Comparison of ENCODE assay signal across 17 cellular contexts in genomic region chr5:113058269-113058668, GRCh38.
"Had no signal": no experiment of that assay in that cellular context is flagged by ENCODE, and none has a peak within 500 bp of the region (broad histone marks: within the 10 kb centered on the region; RNA-seq: fewer than 3 reads in every experiment).

No MANE protein-coding gene starts in this region.

- H3K27me3 ChIP-seq: right atrium auricular region, tibial nerve had no signal

- ATAC-seq: activated T-helper 17 cell treated with anti-CD3 and anti-CD28 coated beads, Interleukin-2, amount 50 U/mL, for 72 hours had no signal

- H3K27ac ChIP-seq: neutrophil, right atrium auricular region, tibial nerve, WERI-Rb-1 had no signal

- H3K36me3 ChIP-seq: neutrophil had no signal

- H3K36me3 Mint-ChIP-seq: activated naive CD4-positive, alpha-beta T cell treated with anti-CD3 and anti-CD28 coated beads, Interleukin-2, amount 10 ng/mL, durations not matched to agents 7 days and 5 days had no signal

- H3K27me3 Mint-ChIP-seq: activated CD4-positive, alpha-beta T cell treated with anti-CD3 and anti-CD28 coated beads, Interleukin-2, amount 10 ng/mL, durations not matched to agents 7 days and 5 days; activated T-helper 17 cell treated with anti-CD3 and anti-CD28 coated beads, Interleukin-2, amount 50 U/mL, for 72 hours had no signal

- H3K9me3 ChIP-seq: neutrophil, right atrium auricular region, SK-N-SH, tibial nerve had no signal

- DNase-seq: activated CD4-positive, alpha-beta T cell treated with anti-CD3 and anti-CD28 coated beads, Interleukin-2, amount 10 ng/mL, durations not matched to agents 7 days and 5 days; activated naive CD4-positive, alpha-beta T cell treated with anti-CD3 and anti-CD28 coated beads, Interleukin-2, amount 10 ng/mL, durations not matched to agents 7 days and 5 days; activated T-cell treated with anti-CD3 and anti-CD28 coated beads for 4 hours; central memory CD4-positive, alpha-beta T cell; cortex of kidney; effector memory CD4-positive, alpha-beta T cell; erythroblast; posterior cingulate gyrus; T-helper 1 cell; WERI-Rb-1 had no signal

- H3K9me3 Mint-ChIP-seq: activated CD4-positive, alpha-beta T cell treated with anti-CD3 and anti-CD28 coated beads, Interleukin-2, amount 10 ng/mL, durations not matched to agents 7 days and 5 days; activated naive CD4-positive, alpha-beta T cell treated with anti-CD3 and anti-CD28 coated beads, Interleukin-2, amount 10 ng/mL, durations not matched to agents 7 days and 5 days; activated T-helper 17 cell treated with anti-CD3 and anti-CD28 coated beads, Interleukin-2, amount 50 U/mL, for 72 hours; mesothelial cell of epicardium had no signal

- H3K4me3 Mint-ChIP-seq: activated CD4-positive, alpha-beta T cell treated with anti-CD3 and anti-CD28 coated beads, Interleukin-2, amount 10 ng/mL, durations not matched to agents 7 days and 5 days; activated naive CD4-positive, alpha-beta T cell treated with anti-CD3 and anti-CD28 coated beads, Interleukin-2, amount 10 ng/mL, durations not matched to agents 7 days and 5 days; activated T-helper 17 cell treated with anti-CD3 and anti-CD28 coated beads, Interleukin-2, amount 50 U/mL, for 72 hours; mesothelial cell of epicardium had no signal

- H3K4me3 ChIP-seq: right atrium auricular region, skin epidermis, tibial nerve had no signal

- H3K27ac Mint-ChIP-seq: activated CD4-positive, alpha-beta T cell treated with anti-CD3 and anti-CD28 coated beads, Interleukin-2, amount 10 ng/mL, durations not matched to agents 7 days and 5 days; activated naive CD4-positive, alpha-beta T cell treated with anti-CD3 and anti-CD28 coated beads, Interleukin-2, amount 10 ng/mL, durations not matched to agents 7 days and 5 days; activated T-helper 17 cell treated with anti-CD3 and anti-CD28 coated beads, Interleukin-2, amount 50 U/mL, for 72 hours had no signal
